21 cellular contexts compared by ENCODE assay signal in genomic region chr14:75016815-75017214, GRCh38.
"Had no signal": no experiment of that assay in that cellular context is flagged by ENCODE, and none has a peak within 500 bp of the region (broad histone marks: within the 10 kb centered on the region; RNA-seq: fewer than 3 reads in every experiment).

No MANE protein-coding gene starts in this region.

- H3K4me1 ChIP-seq: lower lobe of right lung, right lobe of liver had no signal

- H3K27ac Mint-ChIP-seq: activated CD8-positive, alpha-beta T cell treated with anti-CD3 and anti-CD28 coated beads, Interleukin-2, amount 10 ng/mL, durations not matched to agents 7 days and 5 days; activated T-helper 17 cell treated with anti-CD3 and anti-CD28 coated beads, Interleukin-2, amount 50 U/mL, for 72 hours; natural killer cell; stimulated activated memory B cell treated with anti-CD40 and anti-IgM and Interleukin-4, amounts not matched to agents 10 μg/mL and 1 μg/mL and 100 μg/mL, for 72 hours; T-helper 2 cell treated with Interferon-gamma antibody and Interleukin-4, amounts not matched to agents 5 μg/mL and 100 μg/mL, for 36 hours had no signal

- H3K27ac ChIP-seq: coronary artery, lower lobe of right lung, right lobe of liver, skin epidermis, thyroid gland, VCaP had no signal

- H3K9me3 Mint-ChIP-seq: activated naive CD4-positive, alpha-beta T cell treated with anti-CD3 and anti-CD28 coated beads, Interleukin-2, amount 50 U/mL, for 72 hours; activated T-helper 17 cell treated with anti-CD3 and anti-CD28 coated beads, Interleukin-2, amount 50 U/mL, for 72 hours; natural killer cell; stimulated activated memory B cell treated with anti-CD40 and anti-IgM and Interleukin-4, amounts not matched to agents 10 μg/mL and 1 μg/mL and 100 μg/mL, for 72 hours; T-cell; T-helper 2 cell treated with Interferon-gamma antibody and Interleukin-4, amounts not matched to agents 5 μg/mL and 100 μg/mL, for 36 hours had no signal

- H3K9me3 ChIP-seq: lower lobe of right lung, pancreas, right lobe of liver, thyroid gland had no signal

- ATAC-seq: activated CD8-positive, alpha-beta T cell treated with anti-CD3 and anti-CD28 coated beads, Interleukin-2, amount 10 ng/mL, durations not matched to agents 7 days and 5 days; activated naive CD4-positive, alpha-beta T cell treated with anti-CD3 and anti-CD28 coated beads, Interleukin-2, amount 50 U/mL, for 72 hours; activated T-helper 17 cell treated with anti-CD3 and anti-CD28 coated beads, Interleukin-2, amount 50 U/mL, for 72 hours; lower lobe of right lung; natural killer cell; pancreas; right lobe of liver; stimulated activated memory B cell treated with anti-CD40 and anti-IgM and Interleukin-4, amounts not matched to agents 10 μg/mL and 1 μg/mL and 100 μg/mL, for 72 hours; T-cell had no signal

- DNase-seq: activated CD4-positive, alpha-beta T cell treated with anti-CD3 and anti-CD28 coated beads, Interleukin-2, amount 50 U/mL, for 1 hour; activated CD4-positive, CD25-positive, alpha-beta regulatory T cell treated with anti-CD3 and anti-CD28 coated beads, Interleukin-2, amount 50 U/mL, for 72 hours; activated CD8-positive, alpha-beta T cell treated with anti-CD3 and anti-CD28 coated beads, Interleukin-2, amount 10 ng/mL, durations not matched to agents 7 days and 5 days; activated T-cell treated with anti-CD3 and anti-CD28 coated beads, Interleukin-2, amount 50 U/mL, for 1 hour; lower lobe of right lung; natural killer cell; pancreas; right lobe of liver; stimulated activated CD4-positive, alpha-beta T cell treated with anti-CD3 and anti-CD28 coated beads, Interleukin-1b, Interleukin-23, amount 100 ng/mL, for 48 hours; T-cell; thyroid gland had no signal

- H3K27me3 Mint-ChIP-seq: activated T-helper 17 cell treated with anti-CD3 and anti-CD28 coated beads, Interleukin-2, amount 50 U/mL, for 72 hours; stimulated activated memory B cell treated with anti-CD40 and anti-IgM and Interleukin-4, amounts not matched to agents 10 μg/mL and 1 μg/mL and 100 μg/mL, for 72 hours; T-cell had no signal

- H3K4me3 Mint-ChIP-seq: activated CD8-positive, alpha-beta T cell treated with anti-CD3 and anti-CD28 coated beads, Interleukin-2, amount 10 ng/mL, durations not matched to agents 7 days and 5 days; activated T-helper 17 cell treated with anti-CD3 and anti-CD28 coated beads, Interleukin-2, amount 50 U/mL, for 72 hours; natural killer cell; stimulated activated memory B cell treated with anti-CD40 and anti-IgM and Interleukin-4, amounts not matched to agents 10 μg/mL and 1 μg/mL and 100 μg/mL, for 72 hours; T-cell; T-helper 2 cell treated with Interferon-gamma antibody and Interleukin-4, amounts not matched to agents 5 μg/mL and 100 μg/mL, for 36 hours had no signal

- H3K4me3 ChIP-seq: coronary artery, lower lobe of right lung, pancreas, right lobe of liver, skin epidermis, thyroid gland had no signal

- H3K27me3 ChIP-seq: pancreas, right lobe of liver, thyroid gland had no signal

- FAIRE-seq: astrocyte, endometrium, keratinocyte, pancreas had no signal

- H3K4me1 Mint-ChIP-seq: natural killer cell; stimulated activated memory B cell treated with anti-CD40 and anti-IgM and Interleukin-4, amounts not matched to agents 10 μg/mL and 1 μg/mL and 100 μg/mL, for 72 hours had no signal
